1 cellular context compared by ENCODE assay signal in genomic region chr3:33717616-33717865, GRCh38.
A peak's percentile ranks its signal among the peaks of the same experiment; 100 is the strongest.
TF ChIP-seq lines count a peak whose summit lies in the region.

No MANE protein-coding gene starts in this region.

TF ChIP-seq in HepG2, 621 proteins besides CTCF, POLR2A, EP300 and RAD21 (continued from another document and continues in another):
- TF ChIP-seq ZBTB34 (CRISPR knock-in tag; IDR thresholded peaks at IDR 0.05) (0 out of 2 replicates have a peak, but pooled peaks have one; percentile 9), SOX6 (IDR thresholded peaks at IDR 0.05) (no peak), SOX6 (CRISPR knock-in tag; IDR thresholded peaks at IDR 0.05) (peak; percentile 10; the same call in 1 of the 2 replicates), ZNF224 (CRISPR knock-in tag; IDR thresholded peaks at IDR 0.05) (no peak), ZMYM2 (CRISPR knock-in tag; IDR thresholded peaks at IDR 0.05) (peak; percentile 48; the same call in 1 of the 2 replicates), ZNF766 (CRISPR knock-in tag; IDR thresholded peaks at IDR 0.05; ENCODE audit: borderline replicate concordance) (peak; percentile 65; the same call in 1 of the 2 replicates), ZSCAN20 (CRISPR knock-in tag; IDR thresholded peaks at IDR 0.05; ENCODE audit: borderline replicate concordance) (0 out of 2 replicates have a peak, but pooled peaks have one; percentile 32), ETV5 (CRISPR knock-in tag; IDR thresholded peaks at IDR 0.05; ENCODE audit: borderline replicate concordance) (0 out of 2 replicates have a peak, but pooled peaks have one; percentile 7), ZNF232 (CRISPR knock-in tag; IDR thresholded peaks at IDR 0.05; ENCODE audit: borderline replicate concordance) (0 out of 2 replicates have a peak, but pooled peaks have one; percentile 24), KMT2A (CRISPR knock-in tag; IDR thresholded peaks at IDR 0.05) (no peak), MYC (CRISPR knock-in tag; IDR thresholded peaks at IDR 0.05; ENCODE audit: borderline replicate concordance) (peak; percentile 72; the same call in 1 of the 2 replicates), ZNF121 (CRISPR knock-in tag; IDR thresholded peaks at IDR 0.05) (0 out of 2 replicates have a peak, but pooled peaks have one; percentile 5), SP5 (CRISPR knock-in tag; IDR thresholded peaks at IDR 0.05; ENCODE audit: borderline replicate concordance, low read depth) (peak; percentile 45; the same call in 1 of the 2 replicates), ONECUT2 (CRISPR knock-in tag; IDR thresholded peaks at IDR 0.05) (no peak), MXI1 (IDR thresholded peaks at IDR 0.05; ENCODE audit: borderline replicate concordance, low read depth, low read length) (peak; percentile 5; the same call in 1 of the 3 replicates), MED1 (CRISPR knock-in tag; IDR thresholded peaks at IDR 0.05) (0 out of 2 replicates have a peak, but pooled peaks have one; percentile 25), CHCHD3 (CRISPR knock-in tag; IDR thresholded peaks at IDR 0.05) (no peak), ZFP37 (CRISPR knock-in tag; IDR thresholded peaks at IDR 0.05; ENCODE audit: borderline replicate concordance) (0 out of 2 replicates have a peak, but pooled peaks have one; percentile 2), ARID5B (CRISPR knock-in tag; IDR thresholded peaks at IDR 0.05) (0 out of 2 replicates have a peak, but pooled peaks have one; percentile 8), TP53 (CRISPR knock-in tag; conservative IDR thresholded peaks at IDR 0.05) (peak; percentile 78; the same call in 1 of the 2 replicates), SIN3A (IDR thresholded peaks at IDR 0.05; ENCODE audit: borderline replicate concordance, low read depth, low read length) (peak; percentile 34; the same call in 1 of the 2 replicates), BCLAF1 (IDR thresholded peaks at IDR 0.05) (no peak), ZNF256 (CRISPR knock-in tag; conservative IDR thresholded peaks at IDR 0.05) (0 out of 2 replicates have a peak, but pooled peaks have one; percentile 31), ZNF574 (CRISPR knock-in tag; IDR thresholded peaks at IDR 0.05) (0 out of 2 replicates have a peak, but pooled peaks have one; percentile 55), CC2D1A (CRISPR knock-in tag; IDR thresholded peaks at IDR 0.05) (no peak), IKZF5 (CRISPR knock-in tag; IDR thresholded peaks at IDR 0.05) (0 out of 2 replicates have a peak, but pooled peaks have one; percentile 33)
- TF ChIP-seq, protein P1, sequence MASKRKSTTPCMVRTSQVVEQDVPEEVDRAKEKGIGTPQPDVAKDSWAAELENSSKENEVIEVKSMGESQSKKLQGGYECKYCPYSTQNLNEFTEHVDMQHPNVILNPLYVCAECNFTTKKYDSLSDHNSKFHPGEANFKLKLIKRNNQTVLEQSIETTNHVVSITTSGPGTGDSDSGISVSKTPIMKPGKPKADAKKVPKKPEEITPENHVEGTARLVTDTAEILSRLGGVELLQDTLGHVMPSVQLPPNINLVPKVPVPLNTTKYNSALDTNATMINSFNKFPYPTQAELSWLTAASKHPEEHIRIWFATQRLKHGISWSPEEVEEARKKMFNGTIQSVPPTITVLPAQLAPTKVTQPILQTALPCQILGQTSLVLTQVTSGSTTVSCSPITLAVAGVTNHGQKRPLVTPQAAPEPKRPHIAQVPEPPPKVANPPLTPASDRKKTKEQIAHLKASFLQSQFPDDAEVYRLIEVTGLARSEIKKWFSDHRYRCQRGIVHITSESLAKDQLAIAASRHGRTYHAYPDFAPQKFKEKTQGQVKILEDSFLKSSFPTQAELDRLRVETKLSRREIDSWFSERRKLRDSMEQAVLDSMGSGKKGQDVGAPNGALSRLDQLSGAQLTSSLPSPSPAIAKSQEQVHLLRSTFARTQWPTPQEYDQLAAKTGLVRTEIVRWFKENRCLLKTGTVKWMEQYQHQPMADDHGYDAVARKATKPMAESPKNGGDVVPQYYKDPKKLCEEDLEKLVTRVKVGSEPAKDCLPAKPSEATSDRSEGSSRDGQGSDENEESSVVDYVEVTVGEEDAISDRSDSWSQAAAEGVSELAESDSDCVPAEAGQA (IDR thresholded peaks at IDR 0.05; ENCODE audit: low read depth): no peak
- TF ChIP-seq, protein P1 (CRISPR knock-in tag; IDR thresholded peaks at IDR 0.05; ENCODE audit: borderline replicate concordance): 0 out of 2 replicates have a peak, but pooled peaks have one; percentile 55
- TF ChIP-seq, protein P2, sequence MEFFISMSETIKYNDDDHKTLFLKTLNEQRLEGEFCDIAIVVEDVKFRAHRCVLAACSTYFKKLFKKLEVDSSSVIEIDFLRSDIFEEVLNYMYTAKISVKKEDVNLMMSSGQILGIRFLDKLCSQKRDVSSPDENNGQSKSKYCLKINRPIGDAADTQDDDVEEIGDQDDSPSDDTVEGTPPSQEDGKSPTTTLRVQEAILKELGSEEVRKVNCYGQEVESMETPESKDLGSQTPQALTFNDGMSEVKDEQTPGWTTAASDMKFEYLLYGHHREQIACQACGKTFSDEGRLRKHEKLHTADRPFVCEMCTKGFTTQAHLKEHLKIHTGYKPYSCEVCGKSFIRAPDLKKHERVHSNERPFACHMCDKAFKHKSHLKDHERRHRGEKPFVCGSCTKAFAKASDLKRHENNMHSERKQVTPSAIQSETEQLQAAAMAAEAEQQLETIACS (CRISPR knock-in tag; IDR thresholded peaks at IDR 0.05): 0 out of 2 replicates have a peak, but pooled peaks have one; percentile 30
- TF ChIP-seq, protein P3, sequence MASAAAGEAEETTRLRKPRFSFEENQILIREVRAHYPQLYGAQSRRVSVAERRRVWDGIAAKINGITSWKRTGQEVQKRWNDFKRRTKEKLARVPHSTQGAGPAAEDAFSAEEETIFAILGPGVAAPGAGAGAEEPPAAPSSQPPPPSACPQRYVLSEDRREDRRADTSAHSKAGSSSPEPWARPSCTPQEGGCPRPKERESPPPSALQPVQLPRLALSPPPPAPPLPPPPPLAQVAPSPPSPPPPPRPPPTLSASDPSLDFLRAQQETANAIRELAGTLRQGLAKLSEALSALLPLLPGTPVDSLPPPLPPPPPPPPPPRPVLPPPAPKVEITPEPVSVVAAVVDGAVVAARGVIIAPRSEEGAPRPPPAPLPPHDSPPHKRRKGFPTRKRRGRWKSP (CRISPR knock-in tag; IDR thresholded peaks at IDR 0.05): no peak
